Comparison of ENCODE assay signal across 8 cellular contexts in genomic region chr3:32419766-32420137, GRCh38. TPM values are rescaled to one million over a fixed set of nuclear protein-coding genes. Genes with fewer than 3 reads are reported as not detected.
A peak's percentile ranks its signal among the peaks of the same experiment; 100 is the strongest.
DNase-seq lines count a peak whose midpoint lies in the region; ATAC-seq and TF ChIP-seq lines count a peak whose summit lies in the region.

No MANE protein-coding gene starts in this region.

- no peak for DNase-seq in left ventricle myocardium inferior
- no peak for DNase-seq in cardiac septum (ENCODE audit: low spot score)
- no peak for DNase-seq in activated CD4-positive, alpha-beta memory T cell treated with anti-CD3 and anti-CD28 coated beads for 36 hours
- DNase-seq in right lobe of liver = no peak
- no peak for DNase-seq in upper lobe of right lung
- DNase-seq in NCI-H146 (lab: John Stamatoyannopoulos, UW) = no peak
- DNase-seq in esophagus squamous epithelium (lab: John Stamatoyannopoulos, UW) = no peak
- no peak for DNase-seq in amniotic stem cell (lab: John Stamatoyannopoulos, UW)

- peaks cover 88% of the 10 kb centered on the region for H3K4me1 Mint-ChIP-seq in activated CD4-positive, alpha-beta memory T cell treated with anti-CD3 and anti-CD28 coated beads for 36 hours (ENCODE audit: low read depth)

- intact Hi-C loops in left ventricle myocardium inferior (cut with micrococcal nuclease) = no loop called here
- intact Hi-C loops in cardiac septum (cut with DNase I) = no loop called here
- intact Hi-C loops in activated CD4-positive, alpha-beta memory T cell treated with anti-CD3 and anti-CD28 coated beads for 36 hours (cut with micrococcal nuclease) = loop anchor here (1.0 to 2.0 kb wide), 3 partner anchors 9 to 19 kb away; no protein-coding TSS in a partner anchor
- intact Hi-C loops in right lobe of liver (cut with DNase I) = no loop called here
- intact Hi-C loops in upper lobe of right lung (cut with DNase I) = no loop called here
- intact Hi-C loops in esophagus squamous epithelium (cut with DNase I) = no loop called here

- H3K36me3 ChIP-seq in left ventricle myocardium inferior = no peaks in the 10 kb centered on the region
- no peaks in the 10 kb centered on the region for H3K36me3 ChIP-seq in right lobe of liver
- no peaks in the 10 kb centered on the region for H3K36me3 ChIP-seq in upper lobe of right lung
- H3K36me3 ChIP-seq in esophagus squamous epithelium = no peaks in the 10 kb centered on the region

- TF ChIP-seq POLR2A in right lobe of liver (IDR thresholded peaks at IDR 0.05) (no peak), esophagus squamous epithelium (IDR thresholded peaks at IDR 0.05) (no peak)

- H3K36me3 Mint-ChIP-seq in activated CD4-positive, alpha-beta memory T cell treated with anti-CD3 and anti-CD28 coated beads for 36 hours = peaks cover 3% of the 10 kb centered on the region

- peaks cover 5% of the 10 kb centered on the region for H3K9me3 ChIP-seq in left ventricle myocardium inferior (replicated peaks)
- no peaks in the 10 kb centered on the region for H3K9me3 ChIP-seq in right lobe of liver
- H3K9me3 ChIP-seq in upper lobe of right lung = no peaks in the 10 kb centered on the region
- H3K9me3 ChIP-seq in esophagus squamous epithelium = peaks cover 0 to 5% (median 0%) of the 10 kb centered on the region in 3 donors

- H3K27ac Mint-ChIP-seq in activated CD4-positive, alpha-beta memory T cell treated with anti-CD3 and anti-CD28 coated beads for 36 hours = peak overlapping the region; percentile 91

- CTCF ChIA-PET in activated CD4-positive, alpha-beta memory T cell treated with anti-CD3 and anti-CD28 coated beads for 36 hours (lab: Charles Lee) = interaction anchor here (0.7 to 1.4 kb wide), 5 partner anchors 13 to 122 kb away, joined by 3 to 4 read pairs (median 3); no protein-coding TSS in a partner anchor

- H3K27ac ChIP-seq in left ventricle myocardium inferior (replicated peaks) = peak overlapping the region; percentile 62
- peak overlapping the region; percentile 25 to 59 (median 48) for H3K27ac ChIP-seq in right lobe of liver
- H3K27ac ChIP-seq in upper lobe of right lung = peak overlapping the region; percentile 80
- H3K27ac ChIP-seq in esophagus squamous epithelium = peak overlapping the region in 2 of 4 donors; percentile 49 to 80

- POLR2A ChIA-PET in activated CD4-positive, alpha-beta memory T cell treated with anti-CD3 and anti-CD28 coated beads for 36 hours (lab: Charles Lee) = no interaction called here

- H3K27me3 ChIP-seq in left ventricle myocardium inferior (ENCODE audit: low read depth) = no peaks in the 10 kb centered on the region
- H3K27me3 ChIP-seq in right lobe of liver = no peaks in the 10 kb centered on the region
- no peaks in the 10 kb centered on the region for H3K27me3 ChIP-seq in upper lobe of right lung
- H3K27me3 ChIP-seq in esophagus squamous epithelium = peaks cover 0 to 90% (median 0%) of the 10 kb centered on the region in 4 donors

- H3K4me3 ChIP-seq in left ventricle myocardium inferior (no peak overlapping the region), right lobe of liver (no peak overlapping the region), upper lobe of right lung (no peak overlapping the region), esophagus squamous epithelium (no peak overlapping the region)

- H3K4me1 ChIP-seq in left ventricle myocardium inferior = peaks cover 48% of the 10 kb centered on the region
- H3K4me1 ChIP-seq in right lobe of liver = peaks cover 0 to 28% (median 5%) of the 10 kb centered on the region in 4 donors
- peaks cover 57% of the 10 kb centered on the region for H3K4me1 ChIP-seq in upper lobe of right lung
- peaks cover 6 to 55% (median 29%) of the 10 kb centered on the region in 3 donors for H3K4me1 ChIP-seq in esophagus squamous epithelium

- ATAC-seq in right lobe of liver (peak in 3 of 4 donors; percentile 3 to 11 (median 6)), upper lobe of right lung (no peak)

- TF ChIP-seq CTCF in left ventricle myocardium inferior (IDR thresholded peaks at IDR 0.05; ENCODE audit: borderline replicate concordance) (no peak), right lobe of liver (IDR thresholded peaks at IDR 0.05) (no peak), upper lobe of right lung (IDR thresholded peaks at IDR 0.05) (no peak), esophagus squamous epithelium (IDR thresholded peaks at IDR 0.05) (no peak)

- no peaks in the 10 kb centered on the region for H3K27me3 Mint-ChIP-seq in activated CD4-positive, alpha-beta memory T cell treated with anti-CD3 and anti-CD28 coated beads for 36 hours

- peak overlapping the region; percentile 38 for H3K4me3 Mint-ChIP-seq in activated CD4-positive, alpha-beta memory T cell treated with anti-CD3 and anti-CD28 coated beads for 36 hours

- H3K9me3 Mint-ChIP-seq in activated CD4-positive, alpha-beta memory T cell treated with anti-CD3 and anti-CD28 coated beads for 36 hours = no peaks in the 10 kb centered on the region

- WGBS in right lobe of liver (ENCODE audit: insufficient coverage, low coverage, low lambda C conversion rate, missing lambda C conversion rate) = 57% methylated on average over 2 of the region's 2 CpGs
- WGBS in esophagus squamous epithelium, 2 donors = 72 to 74% methylated on average over 2 of the region's 2 CpGs

RNA-seq across cellular contexts. Expression of gene CMTM7, which starts 28.1 kb away (rescaled TPM):
- total RNA-seq in left ventricle myocardium inferior (2.9 TPM), cardiac septum (4.0 TPM), right lobe of liver (1 to 10 TPM; 2.7 to 9.8 (median 5.0) TPM), upper lobe of right lung (53.2 TPM), esophagus squamous epithelium (1 to 10 TPM in 2 of 4 donors, under 1 TPM in 1, not detected in 1; 0.35 to 6.7 (median 3.0) TPM)
- total RNA-seq in activated CD4-positive, alpha-beta memory T cell treated with anti-CD3 and anti-CD28 coated beads for 36 hours = 10 to 100 TPM; 46.1 to 47.1 TPM
